In the genomic region with DNA sequence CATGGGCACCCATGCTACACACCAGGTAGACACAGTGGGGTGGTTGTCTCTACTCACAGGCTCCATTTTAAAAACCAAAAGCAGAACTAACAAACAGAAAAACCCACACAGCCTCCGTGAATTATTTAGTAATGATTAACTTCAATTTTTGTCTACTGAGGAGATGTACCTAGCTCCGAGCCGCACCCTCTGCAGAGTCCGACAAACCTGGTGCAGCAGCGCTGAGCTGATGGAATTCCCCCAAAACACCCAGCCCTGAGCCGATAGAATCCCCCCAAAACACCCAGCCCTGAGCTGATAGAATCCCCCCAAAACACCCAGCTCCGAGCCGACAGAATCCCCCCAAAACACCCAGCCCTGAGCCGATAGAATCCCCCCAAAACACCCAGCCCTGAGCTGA, we compare ENCODE assay signal across 18 cellular contexts.
DNase-seq lines count a peak whose midpoint lies in the region; ATAC-seq and TF ChIP-seq lines count a peak whose summit lies in the region.
"Had no signal": no experiment of that assay in that cellular context is flagged by ENCODE, and none has a peak within 500 bp of the region (broad histone marks: within the 10 kb centered on the region; RNA-seq: fewer than 3 reads in every experiment).

No MANE protein-coding gene starts in this region.

- H3K4me1 ChIP-seq in osteoblast (ENCODE audit: insufficient read depth, low read length): no peaks in the 10 kb centered on the region
- H3K4me1 ChIP-seq: BLaER1 had no signal

- no peaks in the 10 kb centered on the region for H3K4me1 Mint-ChIP-seq in activated naive CD4-positive, alpha-beta T cell treated with anti-CD3 and anti-CD28 coated beads, Interleukin-2, amount 50 U/mL, for 24 hours
- H3K4me1 Mint-ChIP-seq: CD14-positive monocyte; CD4-positive, alpha-beta memory T cell had no signal

- no peaks in the 10 kb centered on the region for H3K27me3 ChIP-seq in osteoblast (ENCODE audit: insufficient read depth, low read length)

- TF ChIP-seq CTCF in osteoblast (IDR thresholded peaks at IDR 0.05; ENCODE audit: extremely low read depth, low read depth, low read length): no peak

- H3K79me2 ChIP-seq in osteoblast (ENCODE audit: insufficient read depth, low read length): no peaks in the 10 kb centered on the region

- no peaks in the 10 kb centered on the region for H3K36me3 Mint-ChIP-seq in activated naive CD4-positive, alpha-beta T cell treated with anti-CD3 and anti-CD28 coated beads, Interleukin-2, amount 50 U/mL, for 24 hours
- no peaks in the 10 kb centered on the region for H3K36me3 Mint-ChIP-seq in activated naive CD4-positive, alpha-beta T cell treated with anti-CD3 and anti-CD28 coated beads, Interleukin-2, amount 50 U/mL, for 72 hours
- H3K36me3 Mint-ChIP-seq: CD14-positive monocyte; CD4-positive, alpha-beta memory T cell had no signal

- no peak overlapping the region for H3K4me3 Mint-ChIP-seq in activated naive CD4-positive, alpha-beta T cell treated with anti-CD3 and anti-CD28 coated beads, Interleukin-2, amount 50 U/mL, for 24 hours
- H3K4me3 Mint-ChIP-seq: CD14-positive monocyte; CD4-positive, alpha-beta memory T cell; HFFc6 had no signal

- H3K9me3 ChIP-seq in osteoblast (ENCODE audit: low read depth, low read length): no peaks in the 10 kb centered on the region
- H3K9me3 ChIP-seq: BLaER1 had no signal

- H2AFZ ChIP-seq in osteoblast (ENCODE audit: low read length): no peak overlapping the region

- peaks cover 3% of the 10 kb centered on the region for H3K27me3 Mint-ChIP-seq in activated naive CD4-positive, alpha-beta T cell treated with anti-CD3 and anti-CD28 coated beads, Interleukin-2, amount 50 U/mL, for 24 hours

- H3K4me2 ChIP-seq in osteoblast (ENCODE audit: insufficient read depth, low read length): no peak overlapping the region
- H3K4me2 ChIP-seq: BLaER1 had no signal

- no peak overlapping the region for H3K27ac ChIP-seq in osteoblast (ENCODE audit: low read depth, low read length)
- H3K27ac ChIP-seq: BLaER1 had no signal

- no peak overlapping the region for H3K4me3 ChIP-seq in osteoblast (ENCODE audit: insufficient read depth, low read length)
- H3K4me3 ChIP-seq: BLaER1, GM12878 had no signal

- peak overlapping the region; percentile 35 for H3K27ac Mint-ChIP-seq in activated naive CD4-positive, alpha-beta T cell treated with anti-CD3 and anti-CD28 coated beads, Interleukin-2, amount 50 U/mL, for 24 hours
- H3K27ac Mint-ChIP-seq in activated naive CD4-positive, alpha-beta T cell treated with anti-CD3 and anti-CD28 coated beads, Interleukin-2, amount 50 U/mL, for 72 hours: no peak overlapping the region
- H3K27ac Mint-ChIP-seq: CD14-positive monocyte; CD4-positive, alpha-beta memory T cell; HFFc6 had no signal

- peak; percentile 24 for DNase-seq in activated CD8-positive, alpha-beta memory T cell treated with anti-CD3 and anti-CD28 coated beads for 24 hours
- DNase-seq in activated CD8-positive, alpha-beta memory T cell treated with anti-CD3 and anti-CD28 coated beads, Interleukin-2, amount 50 U/mL, for 48 hours: no peak
- no peak for DNase-seq in activated naive CD4-positive, alpha-beta T cell treated with anti-CD3 and anti-CD28 coated beads, Interleukin-2, amount 50 U/mL, for 72 hours (ENCODE audit: low spot score in 2 of 2)
- DNase-seq in osteoblast (ENCODE audit: insufficient read length, low spot score, missing footprints): peak; percentile 6
- no peak for DNase-seq in GDM1 (lab: John Stamatoyannopoulos, UW)
- no peak for DNase-seq in NCI-H510A treated with DMSO at 0.1 percent for 48 hours (lab: John Stamatoyannopoulos, UW)
- DNase-seq in NCI-H2196 (lab: John Stamatoyannopoulos, UW; ENCODE audit: unreplicated experiment): no peak
- DNase-seq: 8988T; CD4-positive, alpha-beta memory T cell; DMS79 treated with DMSO at 0.1 percent for 48 hours; GOT3; HFFc6 had no signal

- H3K9me3 Mint-ChIP-seq in activated naive CD4-positive, alpha-beta T cell treated with anti-CD3 and anti-CD28 coated beads, Interleukin-2, amount 50 U/mL, for 24 hours: no peaks in the 10 kb centered on the region
- H3K9me3 Mint-ChIP-seq in activated naive CD4-positive, alpha-beta T cell treated with anti-CD3 and anti-CD28 coated beads, Interleukin-2, amount 50 U/mL, for 72 hours: no peaks in the 10 kb centered on the region
- H3K9me3 Mint-ChIP-seq: CD14-positive monocyte had no signal

- ATAC-seq in activated naive CD4-positive, alpha-beta T cell treated with anti-CD3 and anti-CD28 coated beads, Interleukin-2, amount 50 U/mL, for 72 hours: no peak
- ATAC-seq: GM12878, HCT116, HepG2 had no signal

- H4K20me1 ChIP-seq in osteoblast (ENCODE audit: insufficient read depth, low read length): no peaks in the 10 kb centered on the region

- H3K36me3 ChIP-seq in osteoblast (ENCODE audit: insufficient read depth, low read length): no peaks in the 10 kb centered on the region
- H3K36me3 ChIP-seq: BLaER1 had no signal

Comparison
In these comparisons a context has a peak if more than half of its experiments do, and no peak if none do; other contexts are left out.
1. DNase-seq: peak in activated CD8-positive, alpha-beta memory T cell treated with anti-CD3 and anti-CD28 coated beads for 24 hours (single experiment) and osteoblast (single experiment); none in activated CD8-positive, alpha-beta memory T cell treated with anti-CD3 and anti-CD28 coated beads, Interleukin-2, amount 50 U/mL, for 48 hours (single experiment), activated naive CD4-positive, alpha-beta T cell treated with anti-CD3 and anti-CD28 coated beads, Interleukin-2, amount 50 U/mL, for 72 hours (0 of 2), GDM1 (single experiment), NCI-H510A treated with DMSO at 0.1 percent for 48 hours (single experiment) and NCI-H2196 (single experiment).